ENCODE assay signal across 1 cellular context in the genomic region with DNA sequence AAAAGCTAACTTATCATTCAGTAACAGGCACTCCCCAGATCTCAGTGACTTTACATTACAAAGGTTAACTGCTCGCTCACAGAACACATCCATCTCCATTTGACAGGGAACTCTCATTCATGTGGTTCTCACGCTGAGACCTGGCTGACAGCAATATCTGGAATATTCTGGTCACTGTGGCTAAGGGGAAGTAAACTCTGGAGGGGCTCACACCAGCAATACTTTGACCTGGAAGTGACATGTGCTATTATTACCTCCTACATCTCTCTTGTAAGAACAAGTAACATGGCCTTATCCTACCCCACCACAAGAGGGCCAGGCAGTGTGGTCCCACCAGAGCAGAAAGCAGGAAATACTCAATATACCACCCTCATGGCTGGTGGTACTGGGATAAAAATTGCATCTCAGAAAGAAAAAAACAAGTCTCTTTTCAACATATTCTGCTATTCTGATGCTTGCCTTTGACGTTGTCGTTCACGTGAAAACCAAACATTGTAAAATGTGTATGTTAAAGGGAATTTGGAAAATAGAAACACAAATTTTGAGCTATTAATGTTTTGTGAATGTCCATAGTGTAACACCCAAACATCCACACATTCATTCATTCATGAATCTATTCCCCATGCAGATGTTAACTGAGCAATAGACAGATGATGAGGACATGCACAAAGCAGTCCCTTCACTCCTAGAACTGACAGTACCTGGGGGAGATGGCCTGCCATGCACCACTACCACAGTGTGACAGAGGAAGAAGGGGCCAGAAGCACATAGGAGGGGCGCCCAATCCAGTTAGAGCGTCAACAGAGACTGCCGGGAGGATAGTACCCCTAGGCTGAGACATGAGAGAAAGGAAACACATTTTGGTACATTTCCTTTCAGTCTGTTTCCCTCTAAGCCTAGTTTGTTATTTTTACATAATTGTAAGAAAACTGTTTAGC.
TF ChIP-seq lines count a peak whose summit lies in the region.

No MANE protein-coding gene starts in this region.

TF ChIP-seq in GM23338, 12 proteins besides CTCF, POLR2A, EP300 and RAD21 (continued from another document):
- TF ChIP-seq, protein P1, sequence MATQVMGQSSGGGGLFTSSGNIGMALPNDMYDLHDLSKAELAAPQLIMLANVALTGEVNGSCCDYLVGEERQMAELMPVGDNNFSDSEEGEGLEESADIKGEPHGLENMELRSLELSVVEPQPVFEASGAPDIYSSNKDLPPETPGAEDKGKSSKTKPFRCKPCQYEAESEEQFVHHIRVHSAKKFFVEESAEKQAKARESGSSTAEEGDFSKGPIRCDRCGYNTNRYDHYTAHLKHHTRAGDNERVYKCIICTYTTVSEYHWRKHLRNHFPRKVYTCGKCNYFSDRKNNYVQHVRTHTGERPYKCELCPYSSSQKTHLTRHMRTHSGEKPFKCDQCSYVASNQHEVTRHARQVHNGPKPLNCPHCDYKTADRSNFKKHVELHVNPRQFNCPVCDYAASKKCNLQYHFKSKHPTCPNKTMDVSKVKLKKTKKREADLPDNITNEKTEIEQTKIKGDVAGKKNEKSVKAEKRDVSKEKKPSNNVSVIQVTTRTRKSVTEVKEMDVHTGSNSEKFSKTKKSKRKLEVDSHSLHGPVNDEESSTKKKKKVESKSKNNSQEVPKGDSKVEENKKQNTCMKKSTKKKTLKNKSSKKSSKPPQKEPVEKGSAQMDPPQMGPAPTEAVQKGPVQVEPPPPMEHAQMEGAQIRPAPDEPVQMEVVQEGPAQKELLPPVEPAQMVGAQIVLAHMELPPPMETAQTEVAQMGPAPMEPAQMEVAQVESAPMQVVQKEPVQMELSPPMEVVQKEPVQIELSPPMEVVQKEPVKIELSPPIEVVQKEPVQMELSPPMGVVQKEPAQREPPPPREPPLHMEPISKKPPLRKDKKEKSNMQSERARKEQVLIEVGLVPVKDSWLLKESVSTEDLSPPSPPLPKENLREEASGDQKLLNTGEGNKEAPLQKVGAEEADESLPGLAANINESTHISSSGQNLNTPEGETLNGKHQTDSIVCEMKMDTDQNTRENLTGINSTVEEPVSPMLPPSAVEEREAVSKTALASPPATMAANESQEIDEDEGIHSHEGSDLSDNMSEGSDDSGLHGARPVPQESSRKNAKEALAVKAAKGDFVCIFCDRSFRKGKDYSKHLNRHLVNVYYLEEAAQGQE (IDR thresholded peaks at IDR 0.05; ENCODE audit: unreplicated experiment) = no peak
- TF ChIP-seq NANOG (IDR thresholded peaks at IDR 0.05; ENCODE audit: borderline replicate concordance) (0 out of 2 replicates have a peak, but pooled peaks have one; percentile 59), STAT1 (IDR thresholded peaks at IDR 0.05; ENCODE audit: unreplicated experiment) (no peak)
